Comparison of ENCODE assay signal across 16 cellular contexts in the genomic region with DNA sequence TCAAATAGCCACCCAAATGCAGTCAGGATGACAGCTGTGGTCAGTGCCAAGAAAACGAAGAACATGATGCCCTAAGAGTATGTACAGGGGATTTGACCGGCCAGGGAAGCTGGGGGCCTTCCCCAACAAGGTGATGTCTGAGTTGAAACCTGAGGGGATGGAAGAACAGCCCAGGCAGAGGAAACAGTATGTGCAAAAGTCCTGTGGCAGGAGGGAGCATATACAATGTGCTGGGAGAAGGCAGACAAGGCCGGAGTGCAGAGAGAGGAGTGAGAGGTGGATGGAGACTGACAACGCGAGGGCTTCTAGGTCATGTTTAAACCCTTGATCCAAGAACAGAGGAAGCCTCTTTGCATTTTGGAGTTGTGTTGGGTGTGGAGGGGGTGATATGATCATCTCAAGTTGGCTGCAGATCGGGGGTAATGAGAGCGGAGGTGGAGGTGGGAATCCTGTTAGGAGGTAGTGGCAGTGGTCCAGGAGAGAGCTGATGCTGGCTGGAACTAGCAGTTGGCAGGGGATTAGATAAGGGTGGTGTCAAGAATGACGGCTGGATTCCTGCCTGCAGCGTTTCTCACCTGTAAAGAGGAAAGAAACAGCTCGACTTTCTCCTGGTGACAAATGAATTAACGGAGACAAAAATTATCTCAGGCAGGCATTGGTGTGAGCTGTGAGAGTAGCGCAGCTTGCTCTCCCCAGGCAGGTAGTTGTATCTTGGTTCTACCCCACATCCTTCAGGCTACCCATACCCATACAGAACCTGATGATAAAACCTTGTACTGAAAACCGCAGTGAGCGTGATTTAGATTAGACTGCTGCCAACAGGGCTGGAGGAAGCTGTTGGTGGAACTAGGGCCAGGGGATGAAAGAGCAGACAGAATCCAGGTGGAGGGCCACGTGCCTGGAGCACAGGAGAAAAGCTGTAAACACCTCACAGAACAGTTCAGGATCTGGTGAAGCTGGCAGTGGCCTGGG. TPM values are rescaled to one million over a fixed set of nuclear protein-coding genes. Genes with fewer than 3 reads are reported as not detected.
"Had no signal": no experiment of that assay in that cellular context is flagged by ENCODE, and none has a peak within 500 bp of the region (broad histone marks: within the 10 kb centered on the region; RNA-seq: fewer than 3 reads in every experiment).

No MANE protein-coding gene starts in this region.

- H3K36me3 ChIP-seq: esophagus squamous epithelium, pancreas, stomach had no signal

- ATAC-seq: activated T-cell treated with anti-CD3 and anti-CD28 coated beads, Interleukin-2, amount 50 U/mL, for 4 hours; left cardiac atrium; pancreas; sciatic nerve; T-cell had no signal

- H3K4me2 ChIP-seq: smooth muscle cell had no signal

- DNase-seq: activated B cell treated with CpG ODN at 0.5 μM for 24 hours; activated CD4-positive, alpha-beta T cell treated with anti-CD3 and anti-CD28 coated beads for 48 hours; activated CD8-positive, alpha-beta memory T cell treated with anti-CD3 and anti-CD28 coated beads, Interleukin-2, amount 50 U/mL, for 4 hours; activated naive CD4-positive, alpha-beta T cell treated with anti-CD3 and anti-CD28 coated beads for 36 hours; activated T-cell treated with anti-CD3 and anti-CD28 coated beads, Interleukin-2, amount 50 U/mL, for 4 hours; dermis blood vessel endothelial cell; effector memory CD4-positive, alpha-beta T cell; esophagus squamous epithelium; left cardiac atrium; midbrain; pancreas; stimulated activated CD4-positive, alpha-beta T cell treated with anti-CD3 and anti-CD28 coated beads, Interleukin-4, amount 100 ng/mL, for 1 hour; stomach; T-cell had no signal

- H3K4me3 ChIP-seq: esophagus squamous epithelium, pancreas, smooth muscle cell, stomach had no signal

- FAIRE-seq: pancreas had no signal

- H3K4me1 ChIP-seq: esophagus squamous epithelium, pancreas, stomach had no signal

- H3K9me3 ChIP-seq: esophagus squamous epithelium, pancreas, stomach had no signal

- H3K27ac ChIP-seq: esophagus squamous epithelium, pancreas, stomach had no signal

RNA-seq across cellular contexts. Expression of gene NGFR, which starts 37.2 kb away (rescaled TPM):
- total RNA-seq: dermis blood vessel endothelial cell had no signal
